In the genomic region with DNA sequence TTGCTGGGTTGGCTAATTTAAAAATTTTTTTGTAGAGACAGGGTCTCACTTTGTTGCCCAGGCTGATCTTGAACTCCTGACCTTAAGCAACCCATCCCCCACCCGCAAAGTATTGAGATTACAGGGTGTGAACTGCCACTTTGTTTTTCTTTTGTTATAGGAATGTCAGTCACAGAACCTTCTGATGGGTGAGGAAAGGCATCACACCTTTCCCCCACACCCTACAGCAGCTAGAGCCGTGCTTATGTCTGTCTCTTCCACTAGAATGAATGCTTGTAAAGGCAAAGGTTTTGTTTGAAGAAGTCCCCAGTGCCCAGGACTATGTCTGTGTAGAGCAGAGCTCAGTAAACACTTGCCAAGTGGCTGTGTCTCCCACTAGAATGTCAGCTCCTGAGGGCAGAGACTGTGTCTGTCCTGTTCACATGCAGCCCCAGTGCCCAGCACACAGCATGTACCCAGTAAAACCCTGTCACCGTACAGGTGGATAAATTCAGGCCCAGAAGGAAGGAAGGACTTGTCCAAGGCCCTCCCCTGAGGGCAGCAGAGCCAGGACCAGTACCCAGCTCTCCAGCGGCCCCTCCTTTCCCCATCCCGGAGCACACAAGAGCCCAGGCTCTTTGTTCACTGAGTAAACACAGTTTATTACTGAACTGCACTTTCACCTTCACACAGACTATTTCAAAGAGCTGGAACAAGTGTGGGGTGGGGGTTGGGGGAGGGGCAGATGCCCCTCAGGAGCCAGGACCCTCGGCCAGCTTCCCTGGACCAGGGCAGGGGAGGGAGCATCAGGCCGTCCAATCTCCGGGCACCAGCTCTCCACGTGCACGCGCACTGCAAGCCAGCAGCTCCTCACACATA, we compare ENCODE assay signal across 1 cellular context.
TF ChIP-seq lines count a peak whose summit lies in the region.

No MANE protein-coding gene starts in this region.

TF ChIP-seq in K562, 482 proteins besides CTCF, POLR2A, EP300 and RAD21:
- TF ChIP-seq, protein P1, sequence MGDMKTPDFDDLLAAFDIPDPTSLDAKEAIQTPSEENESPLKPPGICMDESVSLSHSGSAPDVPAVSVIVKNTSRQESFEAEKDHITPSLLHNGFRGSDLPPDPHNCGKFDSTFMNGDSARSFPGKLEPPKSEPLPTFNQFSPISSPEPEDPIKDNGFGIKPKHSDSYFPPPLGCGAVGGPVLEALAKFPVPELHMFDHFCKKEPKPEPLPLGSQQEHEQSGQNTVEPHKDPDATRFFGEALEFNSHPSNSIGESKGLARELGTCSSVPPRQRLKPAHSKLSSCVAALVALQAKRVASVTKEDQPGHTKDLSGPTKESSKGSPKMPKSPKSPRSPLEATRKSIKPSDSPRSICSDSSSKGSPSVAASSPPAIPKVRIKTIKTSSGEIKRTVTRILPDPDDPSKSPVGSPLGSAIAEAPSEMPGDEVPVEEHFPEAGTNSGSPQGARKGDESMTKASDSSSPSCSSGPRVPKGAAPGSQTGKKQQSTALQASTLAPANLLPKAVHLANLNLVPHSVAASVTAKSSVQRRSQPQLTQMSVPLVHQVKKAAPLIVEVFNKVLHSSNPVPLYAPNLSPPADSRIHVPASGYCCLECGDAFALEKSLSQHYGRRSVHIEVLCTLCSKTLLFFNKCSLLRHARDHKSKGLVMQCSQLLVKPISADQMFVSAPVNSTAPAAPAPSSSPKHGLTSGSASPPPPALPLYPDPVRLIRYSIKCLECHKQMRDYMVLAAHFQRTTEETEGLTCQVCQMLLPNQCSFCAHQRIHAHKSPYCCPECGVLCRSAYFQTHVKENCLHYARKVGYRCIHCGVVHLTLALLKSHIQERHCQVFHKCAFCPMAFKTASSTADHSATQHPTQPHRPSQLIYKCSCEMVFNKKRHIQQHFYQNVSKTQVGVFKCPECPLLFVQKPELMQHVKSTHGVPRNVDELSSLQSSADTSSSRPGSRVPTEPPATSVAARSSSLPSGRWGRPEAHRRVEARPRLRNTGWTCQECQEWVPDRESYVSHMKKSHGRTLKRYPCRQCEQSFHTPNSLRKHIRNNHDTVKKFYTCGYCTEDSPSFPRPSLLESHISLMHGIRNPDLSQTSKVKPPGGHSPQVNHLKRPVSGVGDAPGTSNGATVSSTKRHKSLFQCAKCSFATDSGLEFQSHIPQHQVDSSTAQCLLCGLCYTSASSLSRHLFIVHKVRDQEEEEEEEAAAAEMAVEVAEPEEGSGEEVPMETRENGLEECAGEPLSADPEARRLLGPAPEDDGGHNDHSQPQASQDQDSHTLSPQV (IDR thresholded peaks at IDR 0.05): peak; percentile 71
- TF ChIP-seq ZNF274 (IDR thresholded peaks at IDR 0.05; ENCODE audit: borderline replicate concordance, low read depth, low read length) (no peak), SUPT5H (IDR thresholded peaks at IDR 0.05) (peak; percentile 12; the same call in 1 of the 2 replicates), NR2C1 (IDR thresholded peaks at IDR 0.05) (peak; percentile 28; the same call in 1 of the 2 replicates), NR2C1 (tag; IDR thresholded peaks at IDR 0.05) (no peak), SRSF9 (IDR thresholded peaks at IDR 0.05; ENCODE audit: borderline replicate concordance, low read depth, low read length) (no peak), DMBX1 (CRISPR knock-in tag; IDR thresholded peaks at IDR 0.05; ENCODE audit: borderline replicate concordance) (peak; percentile 28; the same call in 1 of the 2 replicates)
- TF ChIP-seq, protein P2, sequence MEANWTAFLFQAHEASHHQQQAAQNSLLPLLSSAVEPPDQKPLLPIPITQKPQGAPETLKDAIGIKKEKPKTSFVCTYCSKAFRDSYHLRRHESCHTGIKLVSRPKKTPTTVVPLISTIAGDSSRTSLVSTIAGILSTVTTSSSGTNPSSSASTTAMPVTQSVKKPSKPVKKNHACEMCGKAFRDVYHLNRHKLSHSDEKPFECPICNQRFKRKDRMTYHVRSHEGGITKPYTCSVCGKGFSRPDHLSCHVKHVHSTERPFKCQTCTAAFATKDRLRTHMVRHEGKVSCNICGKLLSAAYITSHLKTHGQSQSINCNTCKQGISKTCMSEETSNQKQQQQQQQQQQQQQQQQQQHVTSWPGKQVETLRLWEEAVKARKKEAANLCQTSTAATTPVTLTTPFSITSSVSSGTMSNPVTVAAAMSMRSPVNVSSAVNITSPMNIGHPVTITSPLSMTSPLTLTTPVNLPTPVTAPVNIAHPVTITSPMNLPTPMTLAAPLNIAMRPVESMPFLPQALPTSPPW (CRISPR knock-in tag; IDR thresholded peaks at IDR 0.05): peak; percentile 15; the same call in 1 of the 2 replicates
- TF ChIP-seq, protein P3, sequence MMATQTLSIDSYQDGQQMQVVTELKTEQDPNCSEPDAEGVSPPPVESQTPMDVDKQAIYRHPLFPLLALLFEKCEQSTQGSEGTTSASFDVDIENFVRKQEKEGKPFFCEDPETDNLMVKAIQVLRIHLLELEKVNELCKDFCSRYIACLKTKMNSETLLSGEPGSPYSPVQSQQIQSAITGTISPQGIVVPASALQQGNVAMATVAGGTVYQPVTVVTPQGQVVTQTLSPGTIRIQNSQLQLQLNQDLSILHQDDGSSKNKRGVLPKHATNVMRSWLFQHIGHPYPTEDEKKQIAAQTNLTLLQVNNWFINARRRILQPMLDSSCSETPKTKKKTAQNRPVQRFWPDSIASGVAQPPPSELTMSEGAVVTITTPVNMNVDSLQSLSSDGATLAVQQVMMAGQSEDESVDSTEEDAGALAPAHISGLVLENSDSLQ (IDR thresholded peaks at IDR 0.05): peak; percentile 31; the same call in 1 of the 2 replicates
